24 cellular contexts compared by ENCODE assay signal in the genomic region with DNA sequence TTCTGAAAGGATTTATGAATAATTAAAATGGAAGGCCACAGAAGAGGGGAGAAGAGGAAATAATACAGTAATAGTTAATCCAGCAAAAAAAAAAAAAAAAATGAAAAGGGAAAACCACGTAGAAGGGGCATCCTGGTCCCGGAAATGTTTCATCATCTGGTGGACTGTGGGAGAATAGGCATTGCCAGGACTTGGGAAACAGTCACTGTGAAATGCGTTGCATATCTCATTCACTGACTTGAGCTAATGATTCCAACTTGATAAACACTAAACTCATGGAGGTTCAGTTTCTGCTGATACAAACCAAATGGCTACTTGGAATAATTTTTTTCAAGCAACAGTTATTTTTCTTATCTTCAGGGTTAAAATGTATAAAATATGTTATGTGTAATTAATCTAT. TPM values are rescaled to one million over a fixed set of nuclear protein-coding genes. Genes with fewer than 3 reads are reported as not detected.
DNase-seq lines count a peak whose midpoint lies in the region; TF ChIP-seq lines count a peak whose summit lies in the region.
"Had no signal": no experiment of that assay in that cellular context is flagged by ENCODE, and none has a peak within 500 bp of the region (broad histone marks: within the 10 kb centered on the region; RNA-seq: fewer than 3 reads in every experiment).

No MANE protein-coding gene starts in this region.

- no peak for TF ChIP-seq CTCF in MCF 10A (IDR thresholded peaks at IDR 0.05; ENCODE audit: unreplicated experiment)
- TF ChIP-seq CTCF in breast epithelium (IDR thresholded peaks at IDR 0.05): no peak
- TF ChIP-seq CTCF in cardiac fibroblast (IDR thresholded peaks at IDR 0.05; ENCODE audit: low read depth, low read length): no peak
- no peak for TF ChIP-seq CTCF in fibroblast of the aortic adventitia (IDR thresholded peaks at IDR 0.05; ENCODE audit: insufficient read depth, low read length)
- no peak for TF ChIP-seq CTCF in spleen (IDR thresholded peaks at IDR 0.05 in 8 of 11, conservative IDR thresholded peaks at IDR 0.05 in 3 of 11)

- intact Hi-C loops in MCF 10A (cut with micrococcal nuclease): no loop called here
- intact Hi-C loops in breast epithelium (cut with DNase I; ENCODE audit: low total_unique reads): no loop called here
- intact Hi-C loops in spleen (cut with DNase I; ENCODE audit: low total_unique reads): no loop called here

- H3K9me3 Mint-ChIP-seq in MCF 10A (ENCODE audit: unreplicated experiment): peaks cover 18% of the 10 kb centered on the region

- no peaks in the 10 kb centered on the region for H3K36me3 Mint-ChIP-seq in MCF 10A (ENCODE audit: insufficient read depth, unreplicated experiment)

- BruUV-seq in MCF 10A (replicated peaks; lab: Mats Ljungman, UMichigan): no TSS peak

- DNase-seq in MCF 10A (ENCODE audit: unreplicated experiment) (peak; percentile 40), breast epithelium (ENCODE audit: low spot score in 2 of 2) (no peak), cardiac fibroblast (ENCODE audit: low read depth in 2 of 2) (peak; percentile 40 to 74), fibroblast of the aortic adventitia (ENCODE audit: low read depth) (peak; percentile 83), stromal cell of bone marrow (ENCODE audit: low read depth) (peak; percentile 18), spleen (no peak), OCI-M1 (lab: John Stamatoyannopoulos, UW) (no peak), DMS53 treated with DMSO at 0.1 percent for 48 hours (lab: John Stamatoyannopoulos, UW; ENCODE audit: unreplicated experiment) (no peak)
- DNase-seq: 8988T; DMS53; EL; H9; HFFc6; KG1; MV-4-11; NCI-H1105 treated with DMSO at 0.1 percent for 48 hours; NCI-H2029 treated with DMSO at 0.1 percent for 48 hours; NCI-H226; NCI-H524; NCI-H774; NK-92 treated with Interleukin-12 subunit alpha and Interleukin-12 subunit beta, amount 100 ng/mL, for 24 hours had no signal

- no peak overlapping the region for H3K4me3 ChIP-seq in breast epithelium
- H3K4me3 ChIP-seq in cardiac fibroblast (replicated peaks in 1 of 2; ENCODE audit: low read depth in 2 of 2, low read length in 2 of 2): no peak overlapping the region
- H3K4me3 ChIP-seq in fibroblast of the aortic adventitia (ENCODE audit: low read depth, low read length): no peak overlapping the region
- no peak overlapping the region for H3K4me3 ChIP-seq in spleen

- H3K4me3 Mint-ChIP-seq in MCF 10A (ENCODE audit: unreplicated experiment): no peak overlapping the region
- H3K4me3 Mint-ChIP-seq: B cell, CD14-positive monocyte, H9, HFFc6 had no signal

- H3K4me1 ChIP-seq in breast epithelium (no peaks in the 10 kb centered on the region), spleen (no peaks in the 10 kb centered on the region)

- 41 to 59% (median 48%) methylated on average over 3 of the region's 3 CpGs for WGBS in spleen, 5 donors

- TF ChIP-seq POLR2A in breast epithelium (IDR thresholded peaks at IDR 0.05) (no peak), spleen (IDR thresholded peaks at IDR 0.05) (no peak)

- H3K27ac ChIP-seq in breast epithelium (no peak overlapping the region), spleen (no peak overlapping the region)

- POLR2A ChIA-PET in MCF 10A (lab: Yijun Ruan, JAX): interaction anchor here (1.1 to 1.2 kb wide), 2 partner anchors 17 to 30 kb away, joined by 5 read pairs; no protein-coding TSS in a partner anchor

- H3K27me3 ChIP-seq in breast epithelium: no peaks in the 10 kb centered on the region
- H3K27me3 ChIP-seq in spleen (replicated peaks in 1 of 7): no peaks in the 10 kb centered on the region

- H3K9me3 ChIP-seq in breast epithelium (peaks cover 5 to 19% of the 10 kb centered on the region in 2 donors), spleen (peaks cover 6 to 29% (median 16%) of the 10 kb centered on the region in 8 donors)

- H3K4me1 Mint-ChIP-seq in MCF 10A (ENCODE audit: insufficient read depth, unreplicated experiment): no peaks in the 10 kb centered on the region
- H3K4me1 Mint-ChIP-seq: B cell had no signal

- H3K27me3 Mint-ChIP-seq in MCF 10A (ENCODE audit: insufficient read depth, unreplicated experiment): no peaks in the 10 kb centered on the region

- H3K36me3 ChIP-seq in breast epithelium (no peaks in the 10 kb centered on the region), spleen (no peaks in the 10 kb centered on the region)

- CTCF ChIA-PET in MCF 10A (lab: Yijun Ruan, JAX): no interaction called here

- no peak overlapping the region for H3K27ac Mint-ChIP-seq in MCF 10A (ENCODE audit: low read depth, unreplicated experiment)
- H3K27ac Mint-ChIP-seq: B cell, CD14-positive monocyte, H9, HFFc6 had no signal

RNA-seq across cellular contexts. Expression of gene XCR1, which starts 3.2 kb away (rescaled TPM):
- total RNA-seq in MCF 10A (2022): not detected in 2 replicates
- total RNA-seq in breast epithelium: under 1 TPM; under 0.01 TPM
- total RNA-seq in fibroblast of the aortic adventitia (ENCODE audit: low replicate concordance): not detected in 2 replicates
- 1 to 10 TPM in 6 of 7 donors, under 1 TPM in 1; 0.42 to 7.3 (median 4.7) TPM for total RNA-seq in spleen
- under 1 TPM; 0.06 to 0.26 (median 0.17) TPM for polyA plus RNA-seq in spleen
- total RNA-seq: B cell, H9, HFFc6, HT-29 had no signal

RNA-seq across cellular contexts. Expression of gene FYCO1, which starts 28.5 kb away (rescaled TPM):
- total RNA-seq in MCF 10A (2022) (17.0 and 18.4 TPM in 2 replicates), breast epithelium (10 to 100 TPM; 40.7 to 48.2 (median 44.6) TPM), fibroblast of the aortic adventitia (ENCODE audit: low replicate concordance) (28.0 and 57.8 TPM in 2 replicates), spleen (10 to 100 TPM; 22.9 to 40.1 (median 34.3) TPM)
- polyA plus RNA-seq in spleen: 1 to 10 TPM; 5.2 to 7.9 (median 5.7) TPM

Comparison
In these comparisons a context has a peak if more than half of its experiments do, and no peak if none do; other contexts are left out.
1. DNase-seq: peak in MCF 10A (single experiment), cardiac fibroblast (2 of 2), fibroblast of the aortic adventitia (single experiment) and stromal cell of bone marrow (single experiment); none in breast epithelium (0 of 2), spleen (single experiment), OCI-M1 (single experiment) and DMS53 treated with DMSO at 0.1 percent for 48 hours (single experiment).